ENCODE assay signal across 1 cellular context in genomic region chr2:47867205-47867604, GRCh38.
TF ChIP-seq lines count a peak whose summit lies in the region.

No MANE protein-coding gene starts in this region.

TF ChIP-seq in SK-N-SH, 30 proteins besides CTCF, POLR2A, EP300 and RAD21 (continued from another document):
- no peak for TF ChIP-seq POLR2AphosphoS5 (IDR thresholded peaks at IDR 0.05; ENCODE audit: low read depth, low read length)
- TF ChIP-seq USF1 (IDR thresholded peaks at IDR 0.05; ENCODE audit: borderline replicate concordance, low read depth): no peak
- TF ChIP-seq MAX (IDR thresholded peaks at IDR 0.05; ENCODE audit: low read depth): no peak
- TF ChIP-seq PBX3 (IDR thresholded peaks at IDR 0.05): peak; percentile 76
- TF ChIP-seq IRF3 (IDR thresholded peaks at IDR 0.05; ENCODE audit: low read depth, low read length): no peak
- TF ChIP-seq MXI1 (IDR thresholded peaks at IDR 0.05; ENCODE audit: low read depth, low read length): no peak
- no peak for TF ChIP-seq MEF2A (IDR thresholded peaks at IDR 0.05; ENCODE audit: borderline replicate concordance, low read depth)
- no peak for TF ChIP-seq EZH2phosphoT487 (IDR thresholded peaks at IDR 0.05; ENCODE audit: borderline replicate concordance, low read depth)
